In the genomic region with DNA sequence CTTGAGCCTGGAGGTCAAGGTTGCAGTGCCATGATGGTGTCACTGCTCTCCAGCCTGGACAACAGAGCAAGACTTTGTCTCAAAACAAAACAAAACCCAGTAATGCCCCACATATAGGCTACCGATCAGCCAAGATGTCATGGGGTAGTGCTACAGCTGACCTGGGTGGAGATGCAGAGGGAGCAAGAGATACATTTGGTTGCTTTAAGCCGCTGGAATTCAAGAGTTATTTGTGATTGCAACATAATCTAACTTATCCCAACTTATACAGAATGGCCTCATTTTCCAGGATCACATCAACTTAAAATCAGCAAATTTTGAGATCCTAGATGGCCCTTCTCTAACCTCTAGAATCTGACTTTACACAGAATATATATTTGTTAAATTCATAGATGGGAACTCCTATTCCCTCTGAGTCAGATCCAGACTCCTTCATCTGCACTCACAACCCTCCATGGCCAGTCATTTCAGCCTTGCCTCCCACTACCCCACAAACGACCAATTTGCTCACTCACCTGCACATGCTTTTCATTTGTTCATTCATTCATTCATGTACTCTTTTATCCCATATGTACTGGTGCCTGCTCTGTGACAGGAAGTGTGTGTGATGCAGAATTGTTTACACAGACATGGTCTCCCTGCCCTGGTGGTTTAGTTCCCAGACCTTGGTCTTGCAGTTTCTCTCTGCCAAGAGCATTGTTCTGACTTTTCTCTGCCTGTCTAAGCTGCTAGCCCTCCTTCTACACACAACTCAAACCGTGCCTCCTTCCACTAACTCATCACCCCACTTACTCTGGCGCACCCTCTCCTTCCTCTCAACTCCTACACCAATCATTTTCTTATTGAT, we compare ENCODE assay signal across 31 cellular contexts. TPM values are rescaled to one million over a fixed set of nuclear protein-coding genes. Genes with fewer than 3 reads are reported as not detected.
DNase-seq lines count a peak whose midpoint lies in the region; ATAC-seq, FAIRE-seq and TF ChIP-seq lines count a peak whose summit lies in the region.
"Had no signal": no experiment of that assay in that cellular context is flagged by ENCODE, and none has a peak within 500 bp of the region (broad histone marks: within the 10 kb centered on the region; RNA-seq: fewer than 3 reads in every experiment).

No MANE protein-coding gene starts in this region.

- no peak overlapping the region for H4K91ac ChIP-seq in H1 (replicated peaks; ENCODE audit: insufficient read length, low read length)

- H3K18ac ChIP-seq in H1 (ENCODE audit: extremely low read depth, low read length): peak overlapping the region; percentile 40; the same call in 1 of the 2 replicates

- H3K4me1 ChIP-seq in GM23338 (ENCODE audit: insufficient read depth) (peaks cover 27% of the 10 kb centered on the region), H1 (replicated peaks in 1 of 4; ENCODE audit: control insufficient read depth in 3 of 4, insufficient read depth in 4 of 4, low read length in 3 of 4) (peaks cover 0 to 4% (median 0%) of the 10 kb centered on the region in 4 experiments; a peak in 3 of 7 replicates)
- H3K4me1 ChIP-seq: suprapubic skin had no signal

- no peak for TF ChIP-seq EP300 in H1 (IDR thresholded peaks at IDR 0.05; ENCODE audit: borderline replicate concordance in 1 of 2, low read depth in 2 of 2, low read length in 2 of 2)

- POLR2A ChIA-PET in H1 (lab: Charles Lee; ENCODE audit: partially characterized antibody): no interaction called here

- H3K27ac ChIP-seq in GM23338 (ENCODE audit: low read depth) (no peak overlapping the region), H1 (ENCODE audit: low read depth, low read length) (no peak overlapping the region)
- H3K27ac ChIP-seq: brain microvascular endothelial cell, gastroesophageal sphincter, hepatocyte, suprapubic skin had no signal

- H3K27ac Mint-ChIP-seq in GM23338: no peak overlapping the region
- H3K27ac Mint-ChIP-seq: activated CD4-positive, alpha-beta T cell treated with anti-CD3 and anti-CD28 coated beads, Interleukin-2, amount 10 ng/mL, durations not matched to agents 7 days and 5 days; activated T-cell treated with anti-CD3 and anti-CD28 coated beads, Interleukin-2, amount 50 U/mL, for 72 hours; natural killer cell treated with Interleukin-12 subunit alpha and Interleukin-12 subunit beta and Interleukin-15 and Interleukin-18, amount 100 ng/mL, for 72 hours; stimulated activated memory B cell treated with anti-CD40 and anti-IgM and Interleukin-4, amounts not matched to agents 10 μg/mL and 1 μg/mL and 100 μg/mL, for 72 hours had no signal

- peaks cover 22% of the 10 kb centered on the region for H3K4me1 Mint-ChIP-seq in GM23338
- H3K4me1 Mint-ChIP-seq: activated CD4-positive, alpha-beta T cell treated with anti-CD3 and anti-CD28 coated beads, Interleukin-2, amount 10 ng/mL, durations not matched to agents 7 days and 5 days; stimulated activated memory B cell treated with anti-CD40 and anti-IgM and Interleukin-4, amounts not matched to agents 10 μg/mL and 1 μg/mL and 100 μg/mL, for 72 hours had no signal

- H2BK12ac ChIP-seq in H1 (ENCODE audit: low read depth, low read length): peak overlapping the region; percentile 72; the same call in 1 of the 2 replicates

- H4K20me1 ChIP-seq in GM23338 (replicated peaks; ENCODE audit: insufficient read depth): no peaks in the 10 kb centered on the region
- no peaks in the 10 kb centered on the region for H4K20me1 ChIP-seq in H1 (replicated peaks in 1 of 2; ENCODE audit: control insufficient read depth in 1 of 2, insufficient read depth in 2 of 2, low read length in 2 of 2)

- H3K27me3 ChIP-seq in GM23338 (ENCODE audit: insufficient read depth) (no peaks in the 10 kb centered on the region), H1 (replicated peaks in 1 of 4; ENCODE audit: control insufficient read depth in 3 of 4, extremely low read depth in 1 of 4, insufficient read depth in 3 of 4, low read length in 3 of 4) (no peaks in the 10 kb centered on the region)
- H3K27me3 ChIP-seq: brain microvascular endothelial cell, gastroesophageal sphincter, hepatocyte, suprapubic skin had no signal

- CTCF ChIA-PET in H1 (lab: Charles Lee; ENCODE audit: partially characterized antibody): interaction anchor here (1.2 to 33.7 kb wide), 5 partner anchors 11 to 135 kb away, joined by 6 to 942 read pairs (median 11); no protein-coding TSS in a partner anchor

- H3K56ac ChIP-seq in H1 (replicated peaks; ENCODE audit: insufficient read length, low read depth, low read length): no peak overlapping the region

- no peak overlapping the region for H4K5ac ChIP-seq in H1 (ENCODE audit: insufficient read length, low read depth, low read length)

- H3K79me2 ChIP-seq in GM23338 (replicated peaks; ENCODE audit: insufficient read depth): no peaks in the 10 kb centered on the region
- H3K79me2 ChIP-seq in H1 (ENCODE audit: control insufficient read depth in 1 of 2, insufficient read depth in 2 of 2, low read length in 2 of 2): no peaks in the 10 kb centered on the region
- H3K79me2 ChIP-seq: hepatocyte had no signal

- FAIRE-seq in H1 (lab: Jason Lieb, UNC) (no peak), GM12892 (lab: Jason Lieb, UNC) (no peak)
- FAIRE-seq: HepG2 had no signal

- H3K36me3 ChIP-seq in GM23338 (ENCODE audit: insufficient read depth) (peaks cover 5% of the 10 kb centered on the region; the same call in 1 of the 2 replicates), H1 (ENCODE audit: control insufficient read depth in 2 of 4, insufficient read depth in 4 of 4, low read length in 3 of 4) (no peaks in the 10 kb centered on the region)
- H3K36me3 ChIP-seq: brain microvascular endothelial cell, gastroesophageal sphincter, suprapubic skin had no signal

- no peak overlapping the region for H3K4ac ChIP-seq in H1 (replicated peaks; ENCODE audit: insufficient read length, low read depth, low read length)

- H4K8ac ChIP-seq in H1 (ENCODE audit: extremely low read depth, insufficient read depth, low read length): 0 out of 2 replicates have a peak overlapping the region, but pooled peaks have one; percentile 21

- H2AFZ ChIP-seq in GM23338 (peak overlapping the region; percentile 73), H1 (ENCODE audit: low read length) (0 out of 2 replicates have a peak overlapping the region, but pooled peaks have one; percentile 7)
- H2AFZ ChIP-seq: hepatocyte had no signal

- DNase-seq in GM23338 (ENCODE audit: low spot score) (no peak), H1 (ENCODE audit: low read depth in 1 of 2, low spot score in 2 of 2) (no peak), AG08395 (ENCODE audit: low spot score) (no peak), NCI-H2029 (lab: John Stamatoyannopoulos, UW) (no peak), mucosa of gallbladder (ENCODE audit: low spot score) (no peak), GM12892 (ENCODE audit: insufficient read length) (no peak)
- DNase-seq: activated CD4-positive, alpha-beta T cell treated with anti-CD3 and anti-CD28 coated beads, Interleukin-2, amount 10 ng/mL, durations not matched to agents 7 days and 5 days; activated naive CD4-positive, alpha-beta T cell; activated T-cell treated with anti-CD3 and anti-CD28 coated beads, Interleukin-2, amount 50 U/mL, for 72 hours; brain microvascular endothelial cell; C1 segment of cervical spinal cord; COR-L47; DMS79 treated with DMSO at 0.1 percent for 48 hours; Kasumi-1; left colon; mammary epithelial cell; mucosa of descending colon; NCI-H2029 treated with DMSO at 0.1 percent for 48 hours; stimulated activated CD4-positive, alpha-beta T cell treated with anti-CD3 and anti-CD28 coated beads, Interleukin-15, amount 100 ng/mL, for 24 hours had no signal

- no peak for TF ChIP-seq RAD21 in H1 (IDR thresholded peaks at IDR 0.05 in 1 of 2, conservative IDR thresholded peaks at IDR 0.05 in 1 of 2; ENCODE audit: low read depth in 2 of 2, low read length in 2 of 2)

- H2BK120ac ChIP-seq in H1 (replicated peaks; ENCODE audit: low read depth, low read length): peak overlapping the region; percentile 55

- H3K4me3 ChIP-seq in GM23338 (no peak overlapping the region), H1 (ENCODE audit: extremely low read depth in 1 of 4, insufficient read depth in 2 of 4, low read depth in 3 of 4, low read length in 4 of 4) (no peak overlapping the region)
- H3K4me3 ChIP-seq: gastroesophageal sphincter, hepatocyte, mucosa of descending colon, suprapubic skin had no signal

- TF ChIP-seq CTCF in GM23338 (conservative IDR thresholded peaks at IDR 0.05; ENCODE audit: low read depth in 2 of 2): no peak
- TF ChIP-seq CTCF in H1 (IDR thresholded peaks at IDR 0.05; ENCODE audit: control extremely low read depth in 1 of 3, insufficient read depth in 1 of 3, low read depth in 1 of 3, low read length in 3 of 3): no peak

- H3K9me3 ChIP-seq in H1 (ENCODE audit: insufficient read depth in 2 of 2, low read depth in 1 of 2, low read length in 1 of 2): peaks cover 4 to 7% of the 10 kb centered on the region in 2 experiments; a peak in 1 of 4 replicates
- H3K9me3 ChIP-seq: suprapubic skin had no signal

- TF ChIP-seq POLR2A in H1 (IDR thresholded peaks at IDR 0.05; ENCODE audit: control extremely low read depth in 1 of 2, low read depth in 2 of 2, low read length in 2 of 2) (no peak), GM12892 (IDR thresholded peaks at IDR 0.05; ENCODE audit: low read depth, low read length) (no peak)

- peak overlapping the region; percentile 83 for H2BK15ac ChIP-seq in H1 (ENCODE audit: low read length)

- no peaks in the 10 kb centered on the region for H3K23me2 ChIP-seq in H1 (ENCODE audit: low read depth, low read length)

- ATAC-seq in GM18868 (IDR thresholded peaks at IDR 0.05; ENCODE audit: unreplicated experiment) (peak; percentile 79), GM23338 (no peak), HG03520 (IDR thresholded peaks at IDR 0.05; ENCODE audit: unreplicated experiment) (peak; percentile 61)
- ATAC-seq: gastroesophageal sphincter; HepG2; left colon; mucosa of descending colon; natural killer cell treated with Interleukin-12 subunit alpha and Interleukin-12 subunit beta and Interleukin-15 and Interleukin-18, amount 100 ng/mL, for 72 hours; stimulated activated memory B cell treated with anti-CD40 and anti-IgM and Interleukin-4, amounts not matched to agents 10 μg/mL and 1 μg/mL and 100 μg/mL, for 72 hours had no signal

- H3K4me3 Mint-ChIP-seq in GM23338: no peak overlapping the region
- H3K4me3 Mint-ChIP-seq: activated CD4-positive, alpha-beta T cell treated with anti-CD3 and anti-CD28 coated beads, Interleukin-2, amount 10 ng/mL, durations not matched to agents 7 days and 5 days; activated T-cell treated with anti-CD3 and anti-CD28 coated beads, Interleukin-2, amount 50 U/mL, for 72 hours; natural killer cell treated with Interleukin-12 subunit alpha and Interleukin-12 subunit beta and Interleukin-15 and Interleukin-18, amount 100 ng/mL, for 72 hours; stimulated activated memory B cell treated with anti-CD40 and anti-IgM and Interleukin-4, amounts not matched to agents 10 μg/mL and 1 μg/mL and 100 μg/mL, for 72 hours had no signal

- no peaks in the 10 kb centered on the region for H3K79me1 ChIP-seq in H1 (ENCODE audit: low read depth, low read length)

- H3K36me3 Mint-ChIP-seq in GM23338 (ENCODE audit: low read depth): peaks cover 22% of the 10 kb centered on the region; the same call in 2 of the 3 replicates
- H3K36me3 Mint-ChIP-seq: natural killer cell treated with Interleukin-12 subunit alpha and Interleukin-12 subunit beta and Interleukin-15 and Interleukin-18, amount 100 ng/mL, for 72 hours; stimulated activated memory B cell treated with anti-CD40 and anti-IgM and Interleukin-4, amounts not matched to agents 10 μg/mL and 1 μg/mL and 100 μg/mL, for 72 hours had no signal

- no peak overlapping the region; a peak in 1 of 7 replicates for H3K9ac ChIP-seq in H1 (replicated peaks in 1 of 4; ENCODE audit: extremely low read depth in 1 of 4, low read depth in 3 of 4, low read length in 3 of 4)

- H2BK5ac ChIP-seq in H1 (ENCODE audit: low read depth, low read length): peak overlapping the region; percentile 20; the same call in 1 of the 2 replicates

- no peaks in the 10 kb centered on the region for H3K27me3 Mint-ChIP-seq in GM23338 (ENCODE audit: insufficient read depth, low read depth, poor library complexity)

- H3K4me2 ChIP-seq in GM23338 (peak overlapping the region; percentile 45; the same call in 1 of the 2 replicates), H1 (ENCODE audit: insufficient read depth in 1 of 2, low read depth in 2 of 2, low read length in 2 of 2) (no peak overlapping the region)
- H3K4me2 ChIP-seq: hepatocyte had no signal

- H3K9me3 Mint-ChIP-seq in GM23338: peaks cover 22% of the 10 kb centered on the region
- H3K9me3 Mint-ChIP-seq: natural killer cell treated with Interleukin-12 subunit alpha and Interleukin-12 subunit beta and Interleukin-15 and Interleukin-18, amount 100 ng/mL, for 72 hours had no signal

- peaks cover 16% of the 10 kb centered on the region for H3K9me2 ChIP-seq in GM23338 (ENCODE audit: insufficient read depth)

- H3K23ac ChIP-seq in H1 (ENCODE audit: insufficient read length): no peak overlapping the region

- 86 to 100% methylated on average over 1 to 5 of the region's 5 CpGs for WGBS in H1 (ENCODE audit: extremely low coverage in 1 of 2, insufficient coverage in 1 of 2, insufficient read length in 1 of 2, insufficient replicate concordance in 2 of 2, low coverage in 1 of 2, low lambda C conversion rate in 2 of 2, missing lambda C conversion rate in 1 of 2), 2 experiments

- H3F3A ChIP-seq in GM23338 (replicated peaks; ENCODE audit: low read depth): 0 out of 2 replicates have a peak, but pooled peaks cover 2% of the 10 kb centered on the region

- H2BK20ac ChIP-seq in H1 (ENCODE audit: low read length): peak overlapping the region; percentile 24

- H2AK5ac ChIP-seq in H1 (ENCODE audit: low read depth, low read length): no peak overlapping the region; the same call in 1 of the 2 replicates

- H3K14ac ChIP-seq in H1 (ENCODE audit: insufficient read length): no peak overlapping the region

RNA-seq across cellular contexts. Expression of a gene that starts 24.1 kb away (rescaled TPM):
- total RNA-seq in GM23338 (2014; rRNA removed; shearing (Covaris generic)): 0.10 and 0.12 TPM in 2 replicates
- polyA plus RNA-seq in GM23338 (2016; fragmentation: Nextera tagmentation; extraction: Ambion mirVana) (not detected in 2 replicates), H1 (2011; rRNA removed) (0.66 and 0.80 TPM in 2 replicates)
- 0.13 TPM in 1 of 2 replicates, not detected in the other for total RNA-seq in H1 (2021; fragmentation: NEBNext Ultra II Directional; extraction: Animal tissue kit (Norgen Biotek cat#: 25700))
- polyA plus RNA-seq in H1 (2011; cell fraction: cytosol; rRNA removed): 0.25 TPM
- 0.29 TPM for polyA plus RNA-seq in H1 (2011; cell fraction: nucleus; rRNA removed)
- polyA plus RNA-seq in H1 (2012, experiment 1 of 2): 0.50 to 2.0 TPM (median 1.0 TPM) in 4 replicates
- 2.3 TPM for polyA plus RNA-seq in H1 (2012, experiment 2 of 2)
- 0.26 TPM for polyA plus RNA-seq in H1 (2013, experiment 1 of 2)
- polyA plus RNA-seq in H1 (2013, experiment 2 of 2): 0.29 TPM
- polyA minus RNA-seq in H1 (2011; rRNA and poly(A)+ RNA removed): 0.50 and 1.1 TPM in 2 replicates
- 0.37 TPM for polyA minus RNA-seq in H1 (2011; cell fraction: cytosol; rRNA and poly(A)+ RNA removed)
- not detected for polyA minus RNA-seq in H1 (2011; cell fraction: nucleus; rRNA and poly(A)+ RNA removed)
- 4.0 TPM for total RNA-seq in mucosa of gallbladder
- polyA plus RNA-seq in GM12892 (2012; ENCODE audit: missing spikeins): not detected
- total RNA-seq: activated CD4-positive, alpha-beta T cell treated with anti-CD3 and anti-CD28 coated beads, Interleukin-2, amount 10 ng/mL, durations not matched to agents 7 days and 5 days; activated T-cell treated with anti-CD3 and anti-CD28 coated beads, Interleukin-2, amount 50 U/mL, for 72 hours; chondrocyte; fibroblast of lung; HepG2; mammary epithelial cell; natural killer cell treated with Interleukin-12 subunit alpha and Interleukin-12 subunit beta and Interleukin-15 and Interleukin-18, amount 100 ng/mL, for 72 hours; osteoblast; SK-MEL-5 had no signal
- polyA plus RNA-seq: fibroblast of lung, HepG2, mammary epithelial cell had no signal
